8 cellular contexts compared by ENCODE assay signal in genomic region chr11:128720522-128720985, GRCh38. TPM values are rescaled to one million over a fixed set of nuclear protein-coding genes. Genes with fewer than 3 reads are reported as not detected.
DNase-seq lines count a peak whose midpoint lies in the region; ATAC-seq and TF ChIP-seq lines count a peak whose summit lies in the region.

No MANE protein-coding gene starts in this region.

- no peaks in the 10 kb centered on the region for H3K27me3 ChIP-seq in GM06990 (replicated peaks; ENCODE audit: control insufficient read depth, insufficient read depth, low read length)

- H3K4me3 ChIP-seq in GM06990 (replicated peaks; ENCODE audit: low read depth, low read length), result peak overlapping the region; percentile 69

- no peaks in the 10 kb centered on the region for H3K27me3 Mint-ChIP-seq in naive B cell

- H3K4me3 Mint-ChIP-seq in naive B cell, result peak overlapping the region; percentile 69 to 95 (median 90)

- H3K27ac Mint-ChIP-seq in naive B cell, result peak overlapping the region; percentile 88 to 99 (median 96)

- ATAC-seq in GM21360 (IDR thresholded peaks at IDR 0.05; ENCODE audit: unreplicated experiment), result peak; percentile 54
- peak; percentile 59 for ATAC-seq in HG03565 (IDR thresholded peaks at IDR 0.05; ENCODE audit: unreplicated experiment)
- peak; percentile 24 to 32 for ATAC-seq in naive B cell (ENCODE audit: low read depth in 2 of 2)

- H3K9me3 Mint-ChIP-seq in naive B cell, result peaks cover 0 to 3% (median 0%) of the 10 kb centered on the region in 7 donors

- TF ChIP-seq CTCF in GM06990 (IDR thresholded peaks at IDR 0.05; ENCODE audit: insufficient read depth, low read length, poor library complexity, severe bottlenecking), result no peak

- peaks cover 90 to 100% (median 99%) of the 10 kb centered on the region in 3 donors for H3K4me1 Mint-ChIP-seq in naive B cell

- DNase-seq in GM06990 (ENCODE audit: extremely low read depth, insufficient read length), result peak; percentile 77
- DNase-seq in activated gamma-delta T cell treated with Interleukin-2 at 50 U/mL for 16 hours, result peak; percentile 36
- no peak for DNase-seq in naive B cell
- DNase-seq in NCI-H774 (lab: John Stamatoyannopoulos, UW), result no peak
- DNase-seq in NK-92 (lab: John Stamatoyannopoulos, UW; ENCODE audit: unreplicated experiment), result no peak
- DNase-seq in cerebellar cortex (ENCODE audit: low spot score), result no peak

- H3K36me3 ChIP-seq in GM06990 (ENCODE audit: control insufficient read depth, insufficient read depth, low read length), result no peaks in the 10 kb centered on the region

- peaks cover 12 to 14% of the 10 kb centered on the region in 2 donors for H3K36me3 Mint-ChIP-seq in naive B cell

RNA-seq across cellular contexts. Expression of gene FLI1, which starts 26.7 kb away (rescaled TPM):
- 100 to 1,000 TPM in 2 of 6 donors, 10 to 100 TPM in 4; 65.3 to 109 (median 88.3) TPM for polyA plus RNA-seq in naive B cell (ENCODE audit: low read depth in 6 of 6)

Comparison
In these comparisons a context has a peak if more than half of its experiments do, and no peak if none do; other contexts are left out.
1. DNase-seq: peak in GM06990 (single experiment) and activated gamma-delta T cell treated with Interleukin-2 at 50 U/mL for 16 hours (single experiment); none in naive B cell (single experiment), NCI-H774 (single experiment), NK-92 (single experiment) and cerebellar cortex (single experiment).
2. Peak in every context shown above with its lines, with median percentiles within 50 percentile points of each other: ATAC-seq.